In the genomic region with DNA sequence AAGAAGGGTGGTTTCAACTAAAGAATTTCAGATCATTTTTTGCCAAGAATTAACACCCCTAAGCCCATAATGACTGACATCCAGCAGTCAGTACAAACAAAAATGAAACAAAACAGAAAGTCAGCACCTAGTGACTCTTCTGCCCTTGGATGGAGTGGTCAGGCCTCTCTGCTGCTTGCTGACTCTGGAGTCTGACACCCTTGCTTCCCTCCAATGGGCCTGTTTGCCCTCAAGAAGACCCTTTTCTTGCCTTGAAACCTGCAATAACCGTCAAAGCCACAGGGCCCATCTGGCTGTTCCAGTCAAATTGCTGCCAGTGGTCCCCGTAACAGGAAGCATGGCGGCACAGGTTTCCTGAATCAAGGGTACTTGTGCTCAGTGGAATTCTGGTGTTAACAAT, we compare ENCODE assay signal across 1 cellular context.
A peak's percentile ranks its signal among the peaks of the same experiment; 100 is the strongest.
TF ChIP-seq lines count a peak whose summit lies in the region.

No MANE protein-coding gene starts in this region.

TF ChIP-seq in GM12878, 131 proteins besides CTCF, POLR2A, EP300 and RAD21 (continued from another document):
- TF ChIP-seq, protein P1, sequence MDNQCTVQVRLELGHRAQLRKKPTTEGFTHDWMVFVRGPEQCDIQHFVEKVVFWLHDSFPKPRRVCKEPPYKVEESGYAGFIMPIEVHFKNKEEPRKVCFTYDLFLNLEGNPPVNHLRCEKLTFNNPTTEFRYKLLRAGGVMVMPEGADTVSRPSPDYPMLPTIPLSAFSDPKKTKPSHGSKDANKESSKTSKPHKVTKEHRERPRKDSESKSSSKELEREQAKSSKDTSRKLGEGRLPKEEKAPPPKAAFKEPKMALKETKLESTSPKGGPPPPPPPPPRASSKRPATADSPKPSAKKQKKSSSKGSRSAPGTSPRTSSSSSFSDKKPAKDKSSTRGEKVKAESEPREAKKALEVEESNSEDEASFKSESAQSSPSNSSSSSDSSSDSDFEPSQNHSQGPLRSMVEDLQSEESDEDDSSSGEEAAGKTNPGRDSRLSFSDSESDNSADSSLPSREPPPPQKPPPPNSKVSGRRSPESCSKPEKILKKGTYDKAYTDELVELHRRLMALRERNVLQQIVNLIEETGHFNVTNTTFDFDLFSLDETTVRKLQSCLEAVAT (IDR thresholded peaks at IDR 0.05), result peak; percentile 83
- TF ChIP-seq SPI1 (IDR thresholded peaks at IDR 0.05; ENCODE audit: borderline replicate concordance, insufficient read depth, low read depth, low read length) (no peak), NR2C1 (IDR thresholded peaks at IDR 0.05) (no peak), TCF7 (IDR thresholded peaks at IDR 0.05; ENCODE audit: borderline replicate concordance) (no peak), CHD2 (IDR thresholded peaks at IDR 0.05; ENCODE audit: borderline replicate concordance, low read depth, low read length) (0 out of 2 replicates have a peak, but pooled peaks have one; percentile 21), SP1 (IDR thresholded peaks at IDR 0.05; ENCODE audit: low read depth, low read length) (no peak), IKZF2 (IDR thresholded peaks at IDR 0.05) (peak; percentile 31 to 46; a peak in 2 of 4 replicates), ZNF622 (IDR thresholded peaks at IDR 0.05) (no peak), HDGF (IDR thresholded peaks at IDR 0.05) (no peak), TARDBP (IDR thresholded peaks at IDR 0.05; ENCODE audit: borderline replicate concordance) (no peak), CBX5 (IDR thresholded peaks at IDR 0.05; ENCODE audit: low read depth) (peak; percentile 55; the same call in 1 of the 2 replicates), BMI1 (IDR thresholded peaks at IDR 0.05; ENCODE audit: borderline replicate concordance) (no peak), ETV6 (conservative IDR thresholded peaks at IDR 0.05 in 1 of 2, IDR thresholded peaks at IDR 0.05 in 1 of 2; ENCODE audit: borderline replicate concordance in 1 of 2, low read depth in 1 of 2) (0 out of 4 replicates have a peak, but pooled peaks of 1 of the 2 experiments have one; percentile 23), HDAC6 (IDR thresholded peaks at IDR 0.05; ENCODE audit: unreplicated experiment) (no peak), YY1 (IDR thresholded peaks at IDR 0.05; ENCODE audit: low read depth, low read length) (peak; percentile 72; the same call in 1 of the 2 replicates), GATAD2B (conservative IDR thresholded peaks at IDR 0.05; ENCODE audit: low read depth) (0 out of 2 replicates have a peak, but pooled peaks have one; percentile 54)
- TF ChIP-seq, protein P2, sequence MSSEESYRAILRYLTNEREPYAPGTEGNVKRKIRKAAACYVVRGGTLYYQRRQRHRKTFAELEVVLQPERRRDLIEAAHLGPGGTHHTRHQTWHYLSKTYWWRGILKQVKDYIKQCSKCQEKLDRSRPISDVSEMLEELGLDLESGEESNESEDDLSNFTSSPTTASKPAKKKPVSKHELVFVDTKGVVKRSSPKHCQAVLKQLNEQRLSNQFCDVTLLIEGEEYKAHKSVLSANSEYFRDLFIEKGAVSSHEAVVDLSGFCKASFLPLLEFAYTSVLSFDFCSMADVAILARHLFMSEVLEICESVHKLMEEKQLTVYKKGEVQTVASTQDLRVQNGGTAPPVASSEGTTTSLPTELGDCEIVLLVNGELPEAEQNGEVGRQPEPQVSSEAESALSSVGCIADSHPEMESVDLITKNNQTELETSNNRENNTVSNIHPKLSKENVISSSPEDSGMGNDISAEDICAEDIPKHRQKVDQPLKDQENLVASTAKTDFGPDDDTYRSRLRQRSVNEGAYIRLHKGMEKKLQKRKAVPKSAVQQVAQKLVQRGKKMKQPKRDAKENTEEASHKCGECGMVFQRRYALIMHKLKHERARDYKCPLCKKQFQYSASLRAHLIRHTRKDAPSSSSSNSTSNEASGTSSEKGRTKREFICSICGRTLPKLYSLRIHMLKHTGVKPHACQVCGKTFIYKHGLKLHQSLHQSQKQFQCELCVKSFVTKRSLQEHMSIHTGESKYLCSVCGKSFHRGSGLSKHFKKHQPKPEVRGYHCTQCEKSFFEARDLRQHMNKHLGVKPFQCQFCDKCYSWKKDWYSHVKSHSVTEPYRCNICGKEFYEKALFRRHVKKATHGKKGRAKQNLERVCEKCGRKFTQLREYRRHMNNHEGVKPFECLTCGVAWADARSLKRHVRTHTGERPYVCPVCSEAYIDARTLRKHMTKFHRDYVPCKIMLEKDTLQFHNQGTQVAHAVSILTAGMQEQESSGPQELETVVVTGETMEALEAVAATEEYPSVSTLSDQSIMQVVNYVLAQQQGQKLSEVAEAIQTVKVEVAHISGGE (CRISPR knock-in tag; IDR thresholded peaks at IDR 0.05), result no peak
- TF ChIP-seq, protein P3, sequence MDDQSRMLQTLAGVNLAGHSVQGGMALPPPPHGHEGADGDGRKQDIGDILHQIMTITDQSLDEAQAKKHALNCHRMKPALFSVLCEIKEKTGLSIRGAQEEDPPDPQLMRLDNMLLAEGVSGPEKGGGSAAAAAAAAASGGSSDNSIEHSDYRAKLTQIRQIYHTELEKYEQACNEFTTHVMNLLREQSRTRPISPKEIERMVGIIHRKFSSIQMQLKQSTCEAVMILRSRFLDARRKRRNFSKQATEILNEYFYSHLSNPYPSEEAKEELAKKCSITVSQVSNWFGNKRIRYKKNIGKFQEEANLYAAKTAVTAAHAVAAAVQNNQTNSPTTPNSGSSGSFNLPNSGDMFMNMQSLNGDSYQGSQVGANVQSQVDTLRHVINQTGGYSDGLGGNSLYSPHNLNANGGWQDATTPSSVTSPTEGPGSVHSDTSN (IDR thresholded peaks at IDR 0.05; ENCODE audit: insufficient replicate concordance, low read depth, low read length), result peak; percentile 65
- TF ChIP-seq, protein P4, sequence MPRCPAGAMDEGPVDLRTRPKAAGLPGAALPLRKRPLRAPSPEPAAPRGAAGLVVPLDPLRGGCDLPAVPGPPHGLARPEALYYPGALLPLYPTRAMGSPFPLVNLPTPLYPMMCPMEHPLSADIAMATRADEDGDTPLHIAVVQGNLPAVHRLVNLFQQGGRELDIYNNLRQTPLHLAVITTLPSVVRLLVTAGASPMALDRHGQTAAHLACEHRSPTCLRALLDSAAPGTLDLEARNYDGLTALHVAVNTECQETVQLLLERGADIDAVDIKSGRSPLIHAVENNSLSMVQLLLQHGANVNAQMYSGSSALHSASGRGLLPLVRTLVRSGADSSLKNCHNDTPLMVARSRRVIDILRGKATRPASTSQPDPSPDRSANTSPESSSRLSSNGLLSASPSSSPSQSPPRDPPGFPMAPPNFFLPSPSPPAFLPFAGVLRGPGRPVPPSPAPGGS (IDR thresholded peaks at IDR 0.05; ENCODE audit: borderline replicate concordance, insufficient read depth, low read depth, low read length, poor library complexity, severe bottlenecking), result no peak
- TF ChIP-seq, protein P5, sequence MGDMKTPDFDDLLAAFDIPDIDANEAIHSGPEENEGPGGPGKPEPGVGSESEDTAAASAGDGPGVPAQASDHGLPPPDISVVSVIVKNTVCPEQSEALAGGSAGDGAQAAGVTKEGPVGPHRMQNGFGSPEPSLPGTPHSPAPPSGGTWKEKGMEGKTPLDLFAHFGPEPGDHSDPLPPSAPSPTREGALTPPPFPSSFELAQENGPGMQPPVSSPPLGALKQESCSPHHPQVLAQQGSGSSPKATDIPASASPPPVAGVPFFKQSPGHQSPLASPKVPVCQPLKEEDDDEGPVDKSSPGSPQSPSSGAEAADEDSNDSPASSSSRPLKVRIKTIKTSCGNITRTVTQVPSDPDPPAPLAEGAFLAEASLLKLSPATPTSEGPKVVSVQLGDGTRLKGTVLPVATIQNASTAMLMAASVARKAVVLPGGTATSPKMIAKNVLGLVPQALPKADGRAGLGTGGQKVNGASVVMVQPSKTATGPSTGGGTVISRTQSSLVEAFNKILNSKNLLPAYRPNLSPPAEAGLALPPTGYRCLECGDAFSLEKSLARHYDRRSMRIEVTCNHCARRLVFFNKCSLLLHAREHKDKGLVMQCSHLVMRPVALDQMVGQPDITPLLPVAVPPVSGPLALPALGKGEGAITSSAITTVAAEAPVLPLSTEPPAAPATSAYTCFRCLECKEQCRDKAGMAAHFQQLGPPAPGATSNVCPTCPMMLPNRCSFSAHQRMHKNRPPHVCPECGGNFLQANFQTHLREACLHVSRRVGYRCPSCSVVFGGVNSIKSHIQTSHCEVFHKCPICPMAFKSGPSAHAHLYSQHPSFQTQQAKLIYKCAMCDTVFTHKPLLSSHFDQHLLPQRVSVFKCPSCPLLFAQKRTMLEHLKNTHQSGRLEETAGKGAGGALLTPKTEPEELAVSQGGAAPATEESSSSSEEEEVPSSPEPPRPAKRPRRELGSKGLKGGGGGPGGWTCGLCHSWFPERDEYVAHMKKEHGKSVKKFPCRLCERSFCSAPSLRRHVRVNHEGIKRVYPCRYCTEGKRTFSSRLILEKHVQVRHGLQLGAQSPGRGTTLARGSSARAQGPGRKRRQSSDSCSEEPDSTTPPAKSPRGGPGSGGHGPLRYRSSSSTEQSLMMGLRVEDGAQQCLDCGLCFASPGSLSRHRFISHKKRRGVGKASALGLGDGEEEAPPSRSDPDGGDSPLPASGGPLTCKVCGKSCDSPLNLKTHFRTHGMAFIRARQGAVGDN (IDR thresholded peaks at IDR 0.05), result peak; percentile 77; the same call in 1 of the 2 replicates
